13 cellular contexts compared by ENCODE assay signal in genomic region chr4:173531085-173531965, GRCh38. TPM values are rescaled to one million over a fixed set of nuclear protein-coding genes. Genes with fewer than 3 reads are reported as not detected.
A peak's percentile ranks its signal among the peaks of the same experiment; 100 is the strongest.
DNase-seq lines count a peak whose midpoint lies in the region; ATAC-seq and TF ChIP-seq lines count a peak whose summit lies in the region.
"Had no signal": no experiment of that assay in that cellular context is flagged by ENCODE, and none has a peak within 500 bp of the region (broad histone marks: within the 10 kb centered on the region; RNA-seq: fewer than 3 reads in every experiment).

No MANE protein-coding gene starts in this region.

- no peak for TF ChIP-seq POLR2A in stomach (IDR thresholded peaks at IDR 0.05)

- no peak for TF ChIP-seq EP300 in stomach (IDR thresholded peaks at IDR 0.05)

- H3K9me3 Mint-ChIP-seq in T-helper 1 cell treated with Interleukin-12 subunit alpha and Interleukin-12 subunit beta and Interleukin-4 antibody, amounts not matched to agents 30 μg/mL and 1 μg/mL, for 36 hours = peaks cover 8% of the 10 kb centered on the region
- H3K9me3 Mint-ChIP-seq in endodermal cell = no peaks in the 10 kb centered on the region
- H3K9me3 Mint-ChIP-seq in T-cell = peaks cover 4 to 12% (median 7%) of the 10 kb centered on the region in 3 donors
- H3K9me3 Mint-ChIP-seq in natural killer cell = no peaks in the 10 kb centered on the region

- H3K4me1 ChIP-seq in endodermal cell (ENCODE audit: control insufficient read depth, insufficient read depth, low read length) = no peaks in the 10 kb centered on the region
- peaks cover 27% of the 10 kb centered on the region for H3K4me1 ChIP-seq in muscle layer of colon (ENCODE audit: insufficient read depth, low read length)
- H3K4me1 ChIP-seq in stomach = peaks cover 9 to 25% (median 21%) of the 10 kb centered on the region in 4 donors

- H3K27me3 ChIP-seq in endodermal cell (ENCODE audit: control insufficient read depth, insufficient read depth, low read length, poor library complexity, severe bottlenecking) (peaks cover 97% of the 10 kb centered on the region), muscle layer of colon (ENCODE audit: control insufficient read depth in 1 of 2, insufficient read depth in 2 of 2, low read length in 2 of 2) (peaks cover 0 to 8% of the 10 kb centered on the region in 2 donors), stomach (peaks cover 0 to 100% (median 89%) of the 10 kb centered on the region in 3 donors)

- H3K36me3 ChIP-seq in endodermal cell (ENCODE audit: control insufficient read depth, insufficient read depth, low read length) (no peaks in the 10 kb centered on the region), muscle layer of colon (ENCODE audit: insufficient read depth, low read length) (peaks cover 16% of the 10 kb centered on the region), stomach (peaks cover 0 to 16% (median 0%) of the 10 kb centered on the region in 4 donors)

- H3K4me3 ChIP-seq in endodermal cell (ENCODE audit: low read length) (no peak overlapping the region), muscle layer of colon (ENCODE audit: low read depth in 1 of 2, low read length in 2 of 2) (peak overlapping the region; percentile 77 to 95), stomach (peak overlapping the region; percentile 16 to 64 (median 60))
- H3K4me3 ChIP-seq: GM12878 had no signal

- DNase-seq in T-helper 1 cell (no peak), endodermal cell (peak; percentile 73), stomach (no peak), T-cell (no peak), 8988T (no peak), natural killer cell (no peak)
- DNase-seq: NCI-H2081; stimulated activated naive CD4-positive, alpha-beta T cell had no signal

- no peak overlapping the region for H3K4me3 Mint-ChIP-seq in T-helper 1 cell treated with Interleukin-12 subunit alpha and Interleukin-12 subunit beta and Interleukin-4 antibody, amounts not matched to agents 30 μg/mL and 1 μg/mL, for 36 hours
- peak overlapping the region; percentile 9 for H3K4me3 Mint-ChIP-seq in endodermal cell
- H3K4me3 Mint-ChIP-seq in T-cell = peak overlapping the region in 1 of 3 donors; percentile 79
- H3K4me3 Mint-ChIP-seq in natural killer cell = no peak overlapping the region

- peaks cover 5% of the 10 kb centered on the region for H3K4me1 Mint-ChIP-seq in T-helper 1 cell treated with Interleukin-12 subunit alpha and Interleukin-12 subunit beta and Interleukin-4 antibody, amounts not matched to agents 30 μg/mL and 1 μg/mL, for 36 hours (ENCODE audit: low read depth)
- H3K4me1 Mint-ChIP-seq in endodermal cell (peaks cover 19% of the 10 kb centered on the region), T-cell (peaks cover 21 to 30% (median 22%) of the 10 kb centered on the region in 3 donors), natural killer cell (no peaks in the 10 kb centered on the region)

- intact Hi-C loops in stomach (cut with DNase I; ENCODE audit: low total_unique reads) (no loop called here), natural killer cell (cut with micrococcal nuclease) (no loop called here)

- 5 to 7% methylated on average over 26 to 52 of the region's 52 CpGs for WGBS in endodermal cell (ENCODE audit: insufficient coverage in 1 of 2, insufficient read length in 1 of 2), 2 experiments
- 17 to 46% (median 21%) methylated on average over 43 to 52 of the region's 52 CpGs for WGBS in stomach, 5 donors

- H3K27me3 Mint-ChIP-seq in T-helper 1 cell treated with Interleukin-12 subunit alpha and Interleukin-12 subunit beta and Interleukin-4 antibody, amounts not matched to agents 30 μg/mL and 1 μg/mL, for 36 hours (ENCODE audit: low read depth) = peaks cover 93% of the 10 kb centered on the region
- H3K27me3 Mint-ChIP-seq in endodermal cell (ENCODE audit: insufficient read depth) = peaks cover 97% of the 10 kb centered on the region
- peaks cover 85 to 91% of the 10 kb centered on the region in 2 donors for H3K27me3 Mint-ChIP-seq in T-cell
- H3K27me3 Mint-ChIP-seq in natural killer cell (ENCODE audit: low read depth in 2 of 2) = peaks cover 64 to 90% of the 10 kb centered on the region in 2 donors

- peak overlapping the region; percentile 49 for H3K27ac Mint-ChIP-seq in T-helper 1 cell treated with Interleukin-12 subunit alpha and Interleukin-12 subunit beta and Interleukin-4 antibody, amounts not matched to agents 30 μg/mL and 1 μg/mL, for 36 hours
- H3K27ac Mint-ChIP-seq in endodermal cell (no peak overlapping the region), T-cell (no peak overlapping the region), natural killer cell (no peak overlapping the region)

- CTCF ChIA-PET in T-cell (lab: Charles Lee) = interaction anchor here in 1 of 2 donors (0.7 kb wide), 1 partner anchor 12 kb away, joined by 3 read pairs; no protein-coding TSS in a partner anchor

- POLR2A ChIA-PET in T-cell (lab: Charles Lee) = no interaction called here

- H3K9ac ChIP-seq in endodermal cell (ENCODE audit: extremely low read depth, low read length, poor library complexity, severe bottlenecking) (no peak overlapping the region), muscle layer of colon (ENCODE audit: low read length) (peak overlapping the region; percentile 71)
- H3K9ac ChIP-seq: KMS-11 had no signal

- TF ChIP-seq CTCF in endodermal cell (conservative IDR thresholded peaks at IDR 0.05) = no peak
- TF ChIP-seq CTCF in stomach (IDR thresholded peaks at IDR 0.05) = no peak
- no peak for TF ChIP-seq CTCF in natural killer cell (IDR thresholded peaks at IDR 0.05)

- ATAC-seq in T-cell (replicated peaks in 1 of 4) (no peak), natural killer cell (no peak)
- ATAC-seq: GM12878 had no signal

- no peaks in the 10 kb centered on the region for H3K9me3 ChIP-seq in endodermal cell (ENCODE audit: control insufficient read depth, low read length)
- no peaks in the 10 kb centered on the region for H3K9me3 ChIP-seq in muscle layer of colon (ENCODE audit: low read length)
- H3K9me3 ChIP-seq in stomach = peaks cover 0 to 11% (median 0%) of the 10 kb centered on the region in 4 donors

- H3K36me3 Mint-ChIP-seq in T-helper 1 cell treated with Interleukin-12 subunit alpha and Interleukin-12 subunit beta and Interleukin-4 antibody, amounts not matched to agents 30 μg/mL and 1 μg/mL, for 36 hours (ENCODE audit: low read depth) = peaks cover 8% of the 10 kb centered on the region
- H3K36me3 Mint-ChIP-seq in endodermal cell (ENCODE audit: low read depth) (no peaks in the 10 kb centered on the region), T-cell (peaks cover 3% of the 10 kb centered on the region), natural killer cell (peaks cover 29% of the 10 kb centered on the region)

- H3K27ac ChIP-seq in endodermal cell (ENCODE audit: low read depth, low read length) = no peak overlapping the region
- H3K27ac ChIP-seq in muscle layer of colon (ENCODE audit: low read depth, low read length) = peak overlapping the region; percentile 84
- peak overlapping the region in 3 of 5 donors; percentile 82 to 92 (median 84) for H3K27ac ChIP-seq in stomach
- H3K27ac ChIP-seq: 22Rv1, KMS-11 had no signal

RNA-seq across cellular contexts. Expression of gene HAND2, which starts 1.3 kb away (rescaled TPM):
- total RNA-seq in endodermal cell (not detected), stomach (100 to 1,000 TPM in 1 of 5 donors, 10 to 100 TPM in 4; 16.3 to 234 (median 23.3) TPM), T-cell (not detected), natural killer cell (not detected)
- polyA plus RNA-seq in endodermal cell (2013, experiment 1 of 2) = 2.0 TPM
- 2.0 TPM for polyA plus RNA-seq in endodermal cell (2013, experiment 2 of 2)
- 10 to 100 TPM in 1 of 3 donors, 1 to 10 TPM in 2; 1.9 to 11.6 (median 4.0) TPM for polyA plus RNA-seq in stomach
- total RNA-seq: GM12878 had no signal

Comparison
In these comparisons a context has a peak if more than half of its experiments do, and no peak if none do; other contexts are left out.
1. RNA of gene HAND2, which starts 1.3 kb away (total RNA-seq): 16.3 to 234 TPM in stomach; not detected in endodermal cell, not detected in T-cell and not detected in natural killer cell; every median in the first group is over 10 times any median in the second.